7 cellular contexts compared by ENCODE assay signal in the genomic region with DNA sequence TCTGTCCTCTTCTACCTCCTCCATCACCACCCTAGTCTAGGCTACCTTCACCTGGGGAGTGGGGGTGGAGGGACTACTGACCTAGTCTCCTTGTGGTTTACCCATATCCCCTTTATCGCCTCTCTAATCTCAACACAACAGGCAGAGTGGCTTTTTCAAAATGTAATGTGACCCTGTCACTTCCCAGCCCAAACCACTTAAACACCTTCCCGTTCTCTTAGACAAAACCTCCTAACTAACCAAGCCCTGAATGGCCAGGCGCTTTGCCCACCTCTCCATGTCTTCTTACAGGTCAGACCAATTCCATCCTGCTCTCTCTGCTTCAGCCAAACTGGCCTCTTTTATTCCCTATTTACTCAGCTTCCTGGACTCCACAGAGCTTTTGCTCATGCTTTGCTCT. TPM values are rescaled to one million over a fixed set of nuclear protein-coding genes. Genes with fewer than 3 reads are reported as not detected.
DNase-seq lines count a peak whose midpoint lies in the region; ATAC-seq, FAIRE-seq and TF ChIP-seq lines count a peak whose summit lies in the region.
"Not testable (repeated sequence)": the region's sequence is repeated elsewhere in the genome, so short reads cannot be mapped to it uniquely, and the experiment has no call there.

No MANE protein-coding gene starts in this region.

- H3K36me3 ChIP-seq in GM23338 (ENCODE audit: insufficient read depth); OCI-LY3 (replicated peaks; ENCODE audit: low read depth, low read length); astrocyte (ENCODE audit: insufficient read depth, low read length); neural progenitor cell: not testable (repeated sequence)

- not testable (repeated sequence) for H3F3A ChIP-seq in GM23338 (replicated peaks; ENCODE audit: low read depth); neural progenitor cell (ENCODE audit: low read depth)

- ATAC-seq in GM23338; activated B cell treated with CpG ODN at 0.5 μM for 24 hours (ENCODE audit: low read depth); activated T-cell treated with anti-CD3 and anti-CD28 coated beads, Interleukin-2, amount 50 U/mL, for 72 hours (replicated peaks in 1 of 2): not testable (repeated sequence)

- not testable (repeated sequence) for H3K9me3 ChIP-seq in OCI-LY3 (ENCODE audit: insufficient read depth, low read length); astrocyte (ENCODE audit: insufficient read depth, low read depth, low read length); neural progenitor cell (ENCODE audit: low read depth)

- not testable (repeated sequence) for TF ChIP-seq CTCF in GM23338 (conservative IDR thresholded peaks at IDR 0.05; ENCODE audit: low read depth in 2 of 2); OCI-LY3 (IDR thresholded peaks at IDR 0.05; ENCODE audit: low read depth, low read length); activated B cell treated with CpG ODN at 0.5 μM for 24 hours (IDR thresholded peaks at IDR 0.05); astrocyte (IDR thresholded peaks at IDR 0.05; ENCODE audit: insufficient read depth, low read depth, low read length); neural progenitor cell (IDR thresholded peaks at IDR 0.05)

- peak overlapping the region; percentile 84; the same call in 1 of the 2 replicates for H3K27ac Mint-ChIP-seq in GM23338
- H3K27ac Mint-ChIP-seq in activated B cell treated with CpG ODN at 0.5 μM for 24 hours = peak overlapping the region; percentile 81
- peak overlapping the region; percentile 75 for H3K27ac Mint-ChIP-seq in activated T-cell treated with anti-CD3 and anti-CD28 coated beads, Interleukin-2, amount 50 U/mL, for 72 hours
- not testable (repeated sequence) for H3K27ac Mint-ChIP-seq in astrocyte (ENCODE audit: unreplicated experiment); neural progenitor cell
- H3K27ac Mint-ChIP-seq in immature natural killer cell = peak overlapping the region in 4 of 6 donors; percentile 62 to 80 (median 66)

- not testable (repeated sequence) for H3K36me3 Mint-ChIP-seq in GM23338 (ENCODE audit: low read depth); activated B cell treated with CpG ODN at 0.5 μM for 24 hours (ENCODE audit: low read depth); activated T-cell treated with anti-CD3 and anti-CD28 coated beads, Interleukin-2, amount 50 U/mL, for 72 hours (ENCODE audit: insufficient read depth in 2 of 2); astrocyte (ENCODE audit: low read depth, unreplicated experiment); immature natural killer cell; neural progenitor cell

- H3K4me1 Mint-ChIP-seq in GM23338 (peaks cover 16% of the 10 kb centered on the region), activated B cell treated with CpG ODN at 0.5 μM for 24 hours (peaks cover 20% of the 10 kb centered on the region), immature natural killer cell (peaks cover 13 to 18% of the 10 kb centered on the region in 2 donors), neural progenitor cell (peaks cover 14% of the 10 kb centered on the region)
- H3K4me1 Mint-ChIP-seq in activated T-cell treated with anti-CD3 and anti-CD28 coated beads, Interleukin-2, amount 50 U/mL, for 72 hours (ENCODE audit: low read depth) = peaks cover 23% of the 10 kb centered on the region
- H3K4me1 Mint-ChIP-seq in astrocyte (ENCODE audit: low read depth, unreplicated experiment) = not testable (repeated sequence)

- H2AFZ ChIP-seq in GM23338; OCI-LY3 (ENCODE audit: low read depth, low read length); astrocyte (ENCODE audit: low read depth, low read length); neural progenitor cell (replicated peaks): not testable (repeated sequence)

- not testable (repeated sequence) for DNase-seq in GM23338 (ENCODE audit: low spot score); activated B cell treated with CpG ODN at 0.5 μM for 24 hours; activated T-cell treated with anti-CD3 and anti-CD28 coated beads, Interleukin-2, amount 50 U/mL, for 72 hours; astrocyte (ENCODE audit: low read depth); immature natural killer cell; neural progenitor cell (ENCODE audit: low spot score)

- H3K27me3 ChIP-seq in GM23338 (ENCODE audit: insufficient read depth); OCI-LY3 (ENCODE audit: low read depth, low read length); astrocyte (ENCODE audit: insufficient read depth, low read length): not testable (repeated sequence)
- H3K27me3 ChIP-seq in neural progenitor cell = peaks cover 12% of the 10 kb centered on the region

- not testable (repeated sequence) for H3K9me2 ChIP-seq in GM23338 (ENCODE audit: insufficient read depth)

- not testable (repeated sequence) for H3K9ac ChIP-seq in OCI-LY3 (ENCODE audit: low read length); astrocyte (ENCODE audit: low read length); neural progenitor cell

- H3K79me2 ChIP-seq in GM23338 (replicated peaks; ENCODE audit: insufficient read depth) = peaks cover 11% of the 10 kb centered on the region
- peaks cover 21% of the 10 kb centered on the region for H3K79me2 ChIP-seq in OCI-LY3 (ENCODE audit: low read length)
- H3K79me2 ChIP-seq in astrocyte (ENCODE audit: insufficient read depth, low read length); neural progenitor cell (ENCODE audit: low read depth): not testable (repeated sequence)

- not testable (repeated sequence) for H3K4me1 ChIP-seq in GM23338 (ENCODE audit: insufficient read depth); OCI-LY3 (ENCODE audit: low read length); astrocyte (ENCODE audit: insufficient read depth, low read length); neural progenitor cell

- not testable (repeated sequence) for H3K27ac ChIP-seq in GM23338 (ENCODE audit: low read depth); OCI-LY3 (ENCODE audit: low read length); astrocyte (ENCODE audit: low read depth, low read length); neural progenitor cell

- H3K4me3 Mint-ChIP-seq in GM23338 = peak overlapping the region; percentile 63
- H3K4me3 Mint-ChIP-seq in activated B cell treated with CpG ODN at 0.5 μM for 24 hours = peak overlapping the region; percentile 77
- H3K4me3 Mint-ChIP-seq in activated T-cell treated with anti-CD3 and anti-CD28 coated beads, Interleukin-2, amount 50 U/mL, for 72 hours = peak overlapping the region; percentile 76 to 80
- H3K4me3 Mint-ChIP-seq in astrocyte (ENCODE audit: unreplicated experiment) = peak overlapping the region; percentile 24
- peak overlapping the region; percentile 76 to 84 (median 82) for H3K4me3 Mint-ChIP-seq in immature natural killer cell
- H3K4me3 Mint-ChIP-seq in neural progenitor cell = peak overlapping the region; percentile 78

- not testable (repeated sequence) for H3K4me2 ChIP-seq in GM23338; astrocyte (ENCODE audit: low read length); neural progenitor cell
- peak overlapping the region; percentile 54 for H3K4me2 ChIP-seq in OCI-LY3 (ENCODE audit: low read length)

- POLR2A ChIA-PET in activated B cell treated with CpG ODN at 0.5 μM for 24 hours (lab: Charles Lee) = interaction anchor here (1.6 kb wide), 1 partner anchor 182 kb away, joined by 13 read pairs; no protein-coding TSS in a partner anchor

- H3K9me3 Mint-ChIP-seq in GM23338; activated B cell treated with CpG ODN at 0.5 μM for 24 hours; activated T-cell treated with anti-CD3 and anti-CD28 coated beads, Interleukin-2, amount 50 U/mL, for 72 hours; astrocyte (ENCODE audit: unreplicated experiment); immature natural killer cell; neural progenitor cell: not testable (repeated sequence)

- FAIRE-seq in astrocyte (lab: Jason Lieb, UNC) = not testable (repeated sequence)

- not testable (repeated sequence) for H3K4me3 ChIP-seq in GM23338; astrocyte (ENCODE audit: insufficient read depth, low read depth, low read length); neural progenitor cell
- H3K4me3 ChIP-seq in OCI-LY3 (ENCODE audit: low read length) = peak overlapping the region; percentile 95

- intact Hi-C loops in activated B cell treated with CpG ODN at 0.5 μM for 24 hours (cut with micrococcal nuclease) = loop anchor here (5.0 kb wide), 1 partner anchor 165 kb away; no protein-coding TSS in a partner anchor

- H3K27me3 Mint-ChIP-seq in GM23338 (ENCODE audit: insufficient read depth, low read depth, poor library complexity); activated B cell treated with CpG ODN at 0.5 μM for 24 hours; activated T-cell treated with anti-CD3 and anti-CD28 coated beads, Interleukin-2, amount 50 U/mL, for 72 hours (ENCODE audit: low read depth); astrocyte (ENCODE audit: low read depth, unreplicated experiment); immature natural killer cell (ENCODE audit: low read depth in 3 of 3); neural progenitor cell (ENCODE audit: insufficient read depth, low read depth): not testable (repeated sequence)

- not testable (repeated sequence) for H4K20me1 ChIP-seq in GM23338 (replicated peaks; ENCODE audit: insufficient read depth); OCI-LY3 (ENCODE audit: insufficient read depth, low read length); astrocyte (ENCODE audit: insufficient read depth, low read length); neural progenitor cell (ENCODE audit: low read depth)

- CTCF ChIA-PET in activated B cell treated with CpG ODN at 0.5 μM for 24 hours (lab: Charles Lee) = not testable (repeated sequence)

RNA-seq across cellular contexts. Expression of gene NBPF11, which starts 0.7 kb away (rescaled TPM):
- 5.6 and 8.5 TPM in 2 replicates for total RNA-seq in GM23338 (2014; rRNA removed; shearing (Covaris generic))
- polyA plus RNA-seq in GM23338 (2016; fragmentation: Nextera tagmentation; extraction: Ambion mirVana) = 5.6 and 6.7 TPM in 2 replicates
- total RNA-seq in activated B cell treated with CpG ODN at 0.5 μM for 24 hours = 25.5 and 28.7 TPM in 2 replicates
- total RNA-seq in activated T-cell treated with anti-CD3 and anti-CD28 coated beads, Interleukin-2, amount 50 U/mL, for 72 hours = 10 to 100 TPM; 15.2 to 16.1 TPM
- 8.3 and 8.7 TPM in 2 replicates for total RNA-seq in astrocyte
- 1 to 10 TPM in 1 of 3 donors, under 1 TPM in 2; 0.45 to 3.3 (median 0.94) TPM for polyA plus RNA-seq in immature natural killer cell
- total RNA-seq in neural progenitor cell (ENCODE audit: low replicate concordance) = 9.1 TPM in 2 replicates

Comparison
In these comparisons a context has a peak if more than half of its experiments do, and no peak if none do; other contexts are left out.
1. H3K4me3 Mint-ChIP-seq: peak in every context shown above with its lines; median percentile 82 in immature natural killer cell; 78 in activated T-cell treated with anti-CD3 and anti-CD28 coated beads, Interleukin-2, amount 50 U/mL, for 72 hours; 78 in neural progenitor cell; 77 in activated B cell treated with CpG ODN at 0.5 μM for 24 hours; 63 in GM23338; 24 in astrocyte.